23 cellular contexts compared by ENCODE assay signal in genomic region chr1:6426321-6426971, GRCh38. TPM values are rescaled to one million over a fixed set of nuclear protein-coding genes. Genes with fewer than 3 reads are reported as not detected.
DNase-seq lines count a peak whose midpoint lies in the region; ATAC-seq and TF ChIP-seq lines count a peak whose summit lies in the region.
"Had no signal": no experiment of that assay in that cellular context is flagged by ENCODE, and none has a peak within 500 bp of the region (broad histone marks: within the 10 kb centered on the region; RNA-seq: fewer than 3 reads in every experiment).

No MANE protein-coding gene starts in this region.

- no peak for ATAC-seq in gastrocnemius medialis

- H3K4me1 ChIP-seq in gastrocnemius medialis, result peaks cover 9% of the 10 kb centered on the region in 2 donors
- H3K4me1 ChIP-seq: BE2C had no signal

- peak overlapping the region; percentile 56; the same call in 1 of the 2 replicates for H3K27ac ChIP-seq in VCaP
- no peak overlapping the region for H3K27ac ChIP-seq in gastrocnemius medialis
- H3K27ac ChIP-seq: HL-60, SK-N-MC had no signal

- no peaks in the 10 kb centered on the region for H3K9me3 ChIP-seq in gastrocnemius medialis
- H3K9me3 ChIP-seq: BE2C had no signal

- H3K36me3 ChIP-seq in gastrocnemius medialis, result no peaks in the 10 kb centered on the region
- H3K36me3 ChIP-seq: BE2C had no signal

- H3K27ac Mint-ChIP-seq in activated naive CD4-positive, alpha-beta T cell treated with anti-CD3 and anti-CD28 coated beads, Interleukin-2, amount 50 U/mL, for 24 hours, result peak overlapping the region; percentile 2
- H3K27ac Mint-ChIP-seq: CD8-positive, alpha-beta memory T cell had no signal

- no peaks in the 10 kb centered on the region for H3K9me3 Mint-ChIP-seq in activated naive CD4-positive, alpha-beta T cell treated with anti-CD3 and anti-CD28 coated beads, Interleukin-2, amount 50 U/mL, for 24 hours
- H3K9me3 Mint-ChIP-seq: CD8-positive, alpha-beta memory T cell had no signal

- no peak overlapping the region for H3K4me3 Mint-ChIP-seq in activated naive CD4-positive, alpha-beta T cell treated with anti-CD3 and anti-CD28 coated beads, Interleukin-2, amount 50 U/mL, for 24 hours

- no peak for TF ChIP-seq POLR2A in erythroblast (IDR thresholded peaks at IDR 0.05; ENCODE audit: low read length)
- TF ChIP-seq POLR2A in gastrocnemius medialis (IDR thresholded peaks at IDR 0.05), result no peak

- no peak for TF ChIP-seq CTCF in VCaP (conservative IDR thresholded peaks at IDR 0.05)
- TF ChIP-seq CTCF in gastrocnemius medialis (IDR thresholded peaks at IDR 0.05 in 4 of 5, conservative IDR thresholded peaks at IDR 0.05 in 1 of 5), result no peak

- H3K4me3 ChIP-seq in gastrocnemius medialis, result no peak overlapping the region
- H3K4me3 ChIP-seq: SK-N-MC had no signal

- H3K27me3 Mint-ChIP-seq in activated naive CD4-positive, alpha-beta T cell treated with anti-CD3 and anti-CD28 coated beads, Interleukin-2, amount 50 U/mL, for 24 hours, result peaks cover 13% of the 10 kb centered on the region

- intact Hi-C loops in gastrocnemius medialis (cut with DNase I; ENCODE audit: low total_unique reads), result no loop called here

- peaks cover 63 to 86% (median 76%) of the 10 kb centered on the region in 3 donors for H3K27me3 ChIP-seq in gastrocnemius medialis

- in situ Hi-C loops in gastrocnemius medialis (cut with MboI; ENCODE audit: low sequenced_read_pairs in 4 of 4), result no loop called here
- in situ Hi-C loops in KBM-7 (cut with MboI; ENCODE audit: low pct_unique_long_range_greater_than_20kb, low sequenced_read_pairs), result no loop called here

- no peaks in the 10 kb centered on the region for H3K36me3 Mint-ChIP-seq in activated naive CD4-positive, alpha-beta T cell treated with anti-CD3 and anti-CD28 coated beads, Interleukin-2, amount 50 U/mL, for 24 hours
- H3K36me3 Mint-ChIP-seq: CD8-positive, alpha-beta memory T cell had no signal

- H3K4me1 Mint-ChIP-seq in activated naive CD4-positive, alpha-beta T cell treated with anti-CD3 and anti-CD28 coated beads, Interleukin-2, amount 50 U/mL, for 24 hours, result peaks cover 7% of the 10 kb centered on the region

- no peak for DNase-seq in activated naive CD4-positive, alpha-beta T cell (lab: John Stamatoyannopoulos, UW)
- peak; percentile 65 to 79 for DNase-seq in erythroblast (lab: John Stamatoyannopoulos, UW)
- no peak for DNase-seq in UCSD-AML1 (lab: John Stamatoyannopoulos, UW; ENCODE audit: unreplicated experiment)
- no peak for DNase-seq in 8988T
- DNase-seq in gastrocnemius medialis, result no peak
- no peak for DNase-seq in KBM-7
- DNase-seq: BE2C; CD8-positive, alpha-beta memory T cell; DMS53; EL; IMR-90; NCI-H1105; NCI-H2081; NCI-H2171 treated with DMSO at 0.1 percent for 48 hours; NCI-H446 treated with DMSO at 0.1 percent for 48 hours; NCI-H69; SHP77 had no signal

RNA-seq across cellular contexts. Expression of gene ESPN, which starts 1.9 kb away (rescaled TPM):
- total RNA-seq in gastrocnemius medialis, result under 1 TPM in 1 of 4 donors, not detected in 3; 0.41 TPM
- total RNA-seq: A172, HT1080 had no signal

RNA-seq across cellular contexts. Expression of gene HES2, which starts 6.7 kb away (rescaled TPM):
- total RNA-seq in gastrocnemius medialis, result under 1 TPM in 1 of 4 donors, not detected in 3; 0.24 TPM
- total RNA-seq: IMR-90 had no signal

RNA-seq across cellular contexts. Expression of gene ACOT7, which starts 32.9 kb away (rescaled TPM):
- 1 to 10 TPM; 1.3 to 5.8 (median 3.2) TPM for total RNA-seq in gastrocnemius medialis

RNA-seq across cellular contexts. Expression of gene TNFRSF25, which starts 39.5 kb away (rescaled TPM):
- total RNA-seq in gastrocnemius medialis, result 1 to 10 TPM; 1.0 to 4.2 (median 2.7) TPM

Comparison
In these comparisons a context has a peak if more than half of its experiments do, and no peak if none do; other contexts are left out.
1. DNase-seq: peak in erythroblast (2 of 2); none in activated naive CD4-positive, alpha-beta T cell (0 of 4), UCSD-AML1 (single experiment), 8988T (single experiment), gastrocnemius medialis (0 of 2) and KBM-7 (single experiment).